In the genomic region with DNA sequence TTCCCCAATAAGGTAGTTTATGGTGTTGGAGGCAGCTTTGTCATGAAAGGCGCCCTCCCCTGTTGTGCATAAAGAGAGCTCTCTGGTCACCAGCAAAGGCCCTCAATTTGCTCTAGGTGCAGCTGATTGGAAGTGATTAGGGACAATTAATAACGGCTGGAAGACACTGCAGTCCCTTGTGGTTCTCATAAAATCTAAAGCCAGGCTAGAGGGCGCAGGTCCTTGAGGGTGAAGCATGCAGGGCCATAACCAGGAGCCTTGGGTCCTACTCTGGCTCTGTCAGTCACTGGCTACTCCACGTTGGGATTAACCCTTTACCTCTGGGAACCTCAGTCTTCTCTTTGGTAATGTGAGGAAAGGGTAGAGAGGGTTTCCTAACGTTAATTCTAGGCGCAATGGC, we compare ENCODE assay signal across 1 cellular context.
TF ChIP-seq lines count a peak whose summit lies in the region.

No MANE protein-coding gene starts in this region.

TF ChIP-seq in SK-N-SH treated with all-trans-retinoic acid at 6 μM for 48 hours, 23 proteins besides CTCF, POLR2A, EP300 and RAD21 (continued from another document):
- TF ChIP-seq, protein P1, sequence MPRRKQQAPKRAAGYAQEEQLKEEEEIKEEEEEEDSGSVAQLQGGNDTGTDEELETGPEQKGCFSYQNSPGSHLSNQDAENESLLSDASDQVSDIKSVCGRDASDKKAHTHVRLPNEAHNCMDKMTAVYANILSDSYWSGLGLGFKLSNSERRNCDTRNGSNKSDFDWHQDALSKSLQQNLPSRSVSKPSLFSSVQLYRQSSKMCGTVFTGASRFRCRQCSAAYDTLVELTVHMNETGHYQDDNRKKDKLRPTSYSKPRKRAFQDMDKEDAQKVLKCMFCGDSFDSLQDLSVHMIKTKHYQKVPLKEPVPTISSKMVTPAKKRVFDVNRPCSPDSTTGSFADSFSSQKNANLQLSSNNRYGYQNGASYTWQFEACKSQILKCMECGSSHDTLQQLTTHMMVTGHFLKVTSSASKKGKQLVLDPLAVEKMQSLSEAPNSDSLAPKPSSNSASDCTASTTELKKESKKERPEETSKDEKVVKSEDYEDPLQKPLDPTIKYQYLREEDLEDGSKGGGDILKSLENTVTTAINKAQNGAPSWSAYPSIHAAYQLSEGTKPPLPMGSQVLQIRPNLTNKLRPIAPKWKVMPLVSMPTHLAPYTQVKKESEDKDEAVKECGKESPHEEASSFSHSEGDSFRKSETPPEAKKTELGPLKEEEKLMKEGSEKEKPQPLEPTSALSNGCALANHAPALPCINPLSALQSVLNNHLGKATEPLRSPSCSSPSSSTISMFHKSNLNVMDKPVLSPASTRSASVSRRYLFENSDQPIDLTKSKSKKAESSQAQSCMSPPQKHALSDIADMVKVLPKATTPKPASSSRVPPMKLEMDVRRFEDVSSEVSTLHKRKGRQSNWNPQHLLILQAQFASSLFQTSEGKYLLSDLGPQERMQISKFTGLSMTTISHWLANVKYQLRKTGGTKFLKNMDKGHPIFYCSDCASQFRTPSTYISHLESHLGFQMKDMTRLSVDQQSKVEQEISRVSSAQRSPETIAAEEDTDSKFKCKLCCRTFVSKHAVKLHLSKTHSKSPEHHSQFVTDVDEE (CRISPR knock-in tag; IDR thresholded peaks at IDR 0.05) = no peak
- no peak for TF ChIP-seq OSR1 (CRISPR knock-in tag; IDR thresholded peaks at IDR 0.05)
